14 cellular contexts compared by ENCODE assay signal in the genomic region with DNA sequence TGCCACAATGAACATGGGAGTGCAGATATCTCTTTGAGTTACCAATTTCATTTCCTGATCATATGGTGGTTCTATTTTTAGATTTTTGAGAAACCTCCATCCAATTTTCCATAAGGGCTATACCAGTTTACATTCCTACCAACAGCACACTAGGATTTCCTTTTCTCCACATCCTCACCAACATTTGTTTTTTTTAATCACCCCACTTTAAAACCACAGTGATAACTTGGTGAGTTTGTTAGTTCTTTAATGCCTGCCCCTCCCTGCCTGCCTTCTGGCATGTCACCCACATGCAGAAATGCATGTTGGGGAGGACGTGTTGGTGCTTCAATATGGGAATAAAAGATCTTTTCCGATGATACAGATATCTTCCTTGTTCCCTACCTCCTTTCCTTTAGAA.
DNase-seq lines count a peak whose midpoint lies in the region; TF ChIP-seq lines count a peak whose summit lies in the region.
"Had no signal": no experiment of that assay in that cellular context is flagged by ENCODE, and none has a peak within 500 bp of the region (broad histone marks: within the 10 kb centered on the region; RNA-seq: fewer than 3 reads in every experiment).

No MANE protein-coding gene starts in this region.

- peaks cover 65% of the 10 kb centered on the region for H3K4me1 ChIP-seq in KMS-11 (ENCODE audit: low read depth, poor library complexity, severe bottlenecking)

- peak overlapping the region; percentile 54; the same call in 1 of the 2 replicates for H3K4me2 ChIP-seq in KMS-11
- H3K4me2 ChIP-seq: A549 had no signal

- TF ChIP-seq CTCF in KMS-11 (conservative IDR thresholded peaks at IDR 0.05; ENCODE audit: low read depth, low read length) = no peak
- TF ChIP-seq CTCF in chondrocyte (IDR thresholded peaks at IDR 0.05) = no peak

- H3K36me3 Mint-ChIP-seq in chondrocyte (ENCODE audit: low read depth) = no peaks in the 10 kb centered on the region
- H3K36me3 Mint-ChIP-seq: CD14-positive monocyte; CD8-positive, alpha-beta T cell had no signal

- DNase-seq in EH (ENCODE audit: low read depth) (peak; percentile 33), chondrocyte (ENCODE audit: low spot score) (no peak), epidermal melanocyte (ENCODE audit: insufficient read length, low spot score) (no peak), G401 (ENCODE audit: low spot score) (no peak), NCI-H1105 (lab: John Stamatoyannopoulos, UW) (no peak), SKM-1 (lab: John Stamatoyannopoulos, UW; ENCODE audit: unreplicated experiment) (no peak)
- DNase-seq: BE2C; CD8-positive, alpha-beta T cell; COR-L47; DMS153; DMS79 treated with DMSO at 0.1 percent for 48 hours had no signal

- H3K9ac ChIP-seq in KMS-11 = no peak overlapping the region

- peak overlapping the region; percentile 42 for H3K27ac Mint-ChIP-seq in chondrocyte (ENCODE audit: unreplicated experiment)
- H3K27ac Mint-ChIP-seq: CD14-positive monocyte; CD8-positive, alpha-beta T cell had no signal

- no peak overlapping the region for H2AFZ ChIP-seq in KMS-11 (ENCODE audit: low read depth)

- H3K9me3 Mint-ChIP-seq in chondrocyte (ENCODE audit: low read depth) = no peaks in the 10 kb centered on the region

- H3K36me3 ChIP-seq in KMS-11 (ENCODE audit: insufficient read depth) = no peaks in the 10 kb centered on the region
- H3K36me3 ChIP-seq: BE2C had no signal

- H3K79me2 ChIP-seq in KMS-11 (ENCODE audit: insufficient read depth, low read depth) = no peaks in the 10 kb centered on the region

- H4K20me1 ChIP-seq in KMS-11 (ENCODE audit: insufficient read depth) = no peaks in the 10 kb centered on the region

- H3K27me3 Mint-ChIP-seq in chondrocyte (ENCODE audit: low read depth) = no peaks in the 10 kb centered on the region

- H3K4me1 Mint-ChIP-seq in chondrocyte (ENCODE audit: low read depth) = peaks cover 46% of the 10 kb centered on the region

- H3K27ac ChIP-seq in KMS-11 = no peak overlapping the region
- H3K27ac ChIP-seq: A549 had no signal

- no peaks in the 10 kb centered on the region for H3K27me3 ChIP-seq in KMS-11 (ENCODE audit: insufficient read depth, low read depth)
- H3K27me3 ChIP-seq: BE2C had no signal

- H3K4me3 ChIP-seq in KMS-11 (IDR thresholded peaks at IDR 0.05; ENCODE audit: insufficient read depth, low read depth, low read length) = no peak overlapping the region
- H3K4me3 ChIP-seq: A549 had no signal

- in situ Hi-C loops in G401 (cut with HindIII; ENCODE audit: low sequenced_read_pairs) = no loop called here

- H3K4me3 Mint-ChIP-seq in chondrocyte (ENCODE audit: unreplicated experiment) = no peak overlapping the region
- H3K4me3 Mint-ChIP-seq: CD14-positive monocyte; CD8-positive, alpha-beta T cell had no signal
